Comparison of ENCODE assay signal across 8 cellular contexts in the genomic region with DNA sequence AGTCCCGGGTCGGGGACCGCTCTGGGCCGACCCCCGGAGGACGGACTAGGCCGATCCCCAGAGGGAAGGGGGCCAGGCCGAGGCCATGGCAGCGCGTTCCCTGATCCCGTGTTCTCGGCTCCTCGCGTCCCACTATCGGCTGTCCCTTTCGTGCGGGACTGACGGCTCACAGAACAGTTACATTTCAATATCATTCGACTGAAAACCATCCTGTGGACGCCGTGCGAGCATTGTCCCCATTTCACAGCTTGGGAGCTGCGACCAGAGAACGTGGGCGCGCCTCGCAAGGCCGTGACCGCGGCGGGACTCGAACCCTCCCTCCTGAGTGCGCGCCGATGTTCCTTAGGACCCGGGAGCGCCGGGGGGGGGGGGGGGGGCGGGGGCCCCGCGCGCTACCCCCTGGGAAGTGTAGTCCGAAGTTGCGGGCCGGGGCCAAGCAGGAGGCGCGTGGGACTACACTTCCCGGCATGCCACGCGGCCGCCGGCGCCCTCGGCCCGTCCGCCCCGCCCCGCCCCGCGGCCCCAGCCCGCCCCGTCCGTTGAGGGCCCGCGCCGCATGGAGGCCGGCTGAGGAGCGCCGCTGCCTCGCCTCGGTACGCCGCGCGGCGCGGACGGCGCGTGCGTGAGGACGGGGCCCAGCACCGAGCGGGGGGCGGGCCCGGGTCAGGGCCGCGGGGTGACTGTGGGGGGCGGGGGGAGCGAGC. TPM values are rescaled to one million over a fixed set of nuclear protein-coding genes. Genes with fewer than 3 reads are reported as not detected.
DNase-seq lines count a peak whose midpoint lies in the region; ATAC-seq, FAIRE-seq and TF ChIP-seq lines count a peak whose summit lies in the region.

A gene with protein sequence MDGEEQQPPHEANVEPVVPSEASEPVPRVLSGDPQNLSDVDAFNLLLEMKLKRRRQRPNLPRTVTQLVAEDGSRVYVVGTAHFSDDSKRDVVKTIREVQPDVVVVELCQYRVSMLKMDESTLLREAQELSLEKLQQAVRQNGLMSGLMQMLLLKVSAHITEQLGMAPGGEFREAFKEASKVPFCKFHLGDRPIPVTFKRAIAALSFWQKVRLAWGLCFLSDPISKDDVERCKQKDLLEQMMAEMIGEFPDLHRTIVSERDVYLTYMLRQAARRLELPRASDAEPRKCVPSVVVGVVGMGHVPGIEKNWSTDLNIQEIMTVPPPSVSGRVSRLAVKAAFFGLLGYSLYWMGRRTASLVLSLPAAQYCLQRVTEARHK (plus strand): TSS at position 530 of the 704 bp plus-strand sequence. CDS start 7,148 bp downstream, outside the sequence.

- H3K9me3 ChIP-seq in H1 (ENCODE audit: insufficient read depth in 2 of 2, low read depth in 1 of 2, low read length in 1 of 2) (no peaks in the 10 kb centered on the region), mesenchymal stem cell (ENCODE audit: control insufficient read depth, low read length) (no peaks in the 10 kb centered on the region)

- peak within 1 kb of the TSS; percentile 95 for H3K27ac Mint-ChIP-seq in activated CD8-positive, alpha-beta memory T cell treated with anti-CD3 and anti-CD28 coated beads, Interleukin-2, amount 10 ng/mL, durations not matched to agents 7 days and 5 days

- no peaks in the 10 kb centered on the region for H3K9me3 Mint-ChIP-seq in activated CD8-positive, alpha-beta memory T cell treated with anti-CD3 and anti-CD28 coated beads, Interleukin-2, amount 10 ng/mL, durations not matched to agents 7 days and 5 days (ENCODE audit: low read depth)

- no peaks in the 10 kb centered on the region for H3K36me3 ChIP-seq in H1 (ENCODE audit: control insufficient read depth in 2 of 4, insufficient read depth in 4 of 4, low read length in 3 of 4)
- peaks cover 4 to 9% of the 10 kb centered on the region in 2 experiments for H3K36me3 ChIP-seq in mesenchymal stem cell (ENCODE audit: control insufficient read depth in 1 of 2, insufficient read depth in 2 of 2, low read depth in 1 of 2, low read length in 2 of 2)

- POLR2A ChIA-PET in H1 (lab: Charles Lee; ENCODE audit: partially characterized antibody), result interaction anchor here (1.0 to 1.3 kb wide), 3 partner anchors 15 to 23 kb away, joined by 3 to 4 read pairs (median 4); partner anchors contain the start of gene PANX2

- TF ChIP-seq POLR2A in H1 (IDR thresholded peaks at IDR 0.05; ENCODE audit: control extremely low read depth in 1 of 2, low read depth in 2 of 2, low read length in 2 of 2), result no peak

- H2AFZ ChIP-seq in H1 (ENCODE audit: low read length) (peak within 1 kb of the TSS; percentile 97), mesenchymal stem cell (ENCODE audit: low read depth, low read length) (peak within 1 kb of the TSS; percentile 88)

- H2AK5ac ChIP-seq in H1 (ENCODE audit: low read depth, low read length) (no peak within 1 kb of the TSS), mesenchymal stem cell (ENCODE audit: low read length, severe bottlenecking) (no peak within 1 kb of the TSS)

- peak within 1 kb of the TSS; percentile 95 for H3K4me3 Mint-ChIP-seq in activated CD8-positive, alpha-beta memory T cell treated with anti-CD3 and anti-CD28 coated beads, Interleukin-2, amount 10 ng/mL, durations not matched to agents 7 days and 5 days

- ATAC-seq in HG03175 (IDR thresholded peaks at IDR 0.05; ENCODE audit: unreplicated experiment) (peak; percentile 42), GM18517 (IDR thresholded peaks at IDR 0.05; ENCODE audit: unreplicated experiment) (no peak)
- peak; percentile 68 for ATAC-seq in activated CD8-positive, alpha-beta memory T cell treated with anti-CD3 and anti-CD28 coated beads, Interleukin-2, amount 10 ng/mL, durations not matched to agents 7 days and 5 days

- H3K56ac ChIP-seq in H1 (replicated peaks; ENCODE audit: insufficient read length, low read depth, low read length), result no peak within 1 kb of the TSS

- H3K4ac ChIP-seq in H1 (replicated peaks; ENCODE audit: insufficient read length, low read depth, low read length), result no peak within 1 kb of the TSS
- peak within 1 kb of the TSS; percentile 91 to 98 for H3K4ac ChIP-seq in mesenchymal stem cell (ENCODE audit: low read depth in 1 of 2, low read length in 2 of 2)

- peaks cover 35% of the 10 kb centered on the region for H3K4me1 Mint-ChIP-seq in activated CD8-positive, alpha-beta memory T cell treated with anti-CD3 and anti-CD28 coated beads, Interleukin-2, amount 10 ng/mL, durations not matched to agents 7 days and 5 days

- H3K14ac ChIP-seq in H1 (ENCODE audit: insufficient read length) (no peak within 1 kb of the TSS), mesenchymal stem cell (ENCODE audit: low read length in 2 of 2) (peak within 1 kb of the TSS in 1 of 2 experiments; percentile 85)

- CTCF ChIA-PET in activated CD8-positive, alpha-beta memory T cell treated with anti-CD3 and anti-CD28 coated beads, Interleukin-2, amount 10 ng/mL, durations not matched to agents 7 days and 5 days (lab: Charles Lee), result interaction anchor here (1.3 kb wide), 1 partner anchor 14 kb away, joined by 5 read pairs; no protein-coding TSS in a partner anchor
- CTCF ChIA-PET in H1 (lab: Charles Lee; ENCODE audit: partially characterized antibody), result interaction anchor here (0.6 to 1.1 kb wide), 2 partner anchors 20 to 43 kb away, joined by 3 read pairs; no protein-coding TSS in a partner anchor

- H3K4me3 ChIP-seq in H1 (ENCODE audit: extremely low read depth in 1 of 4, insufficient read depth in 2 of 4, low read depth in 3 of 4, low read length in 4 of 4) (peak within 1 kb of the TSS; percentile 45 to 87 (median 56)), mesenchymal stem cell (ENCODE audit: insufficient read depth in 1 of 2, low read depth in 1 of 2, low read length in 2 of 2) (peak within 1 kb of the TSS; percentile 79 to 84)

- H3K27ac ChIP-seq in H1 (ENCODE audit: low read depth, low read length) (no peak within 1 kb of the TSS), mesenchymal stem cell (ENCODE audit: low read length, poor library complexity, severe bottlenecking) (no peak within 1 kb of the TSS)

- H3K79me1 ChIP-seq in H1 (ENCODE audit: low read depth, low read length) (peaks cover 6% of the 10 kb centered on the region; the same call in 1 of the 2 replicates), mesenchymal stem cell (replicated peaks; ENCODE audit: low read length, poor library complexity, severe bottlenecking) (peaks cover 16% of the 10 kb centered on the region)

- H4K5ac ChIP-seq in H1 (ENCODE audit: insufficient read length, low read depth, low read length), result no peak within 1 kb of the TSS

- peaks cover 0 to 13% (median 5%) of the 10 kb centered on the region in 4 experiments; a peak in 3 of 7 replicates for H3K27me3 ChIP-seq in H1 (replicated peaks in 1 of 4; ENCODE audit: control insufficient read depth in 3 of 4, extremely low read depth in 1 of 4, insufficient read depth in 3 of 4, low read length in 3 of 4)
- no peaks in the 10 kb centered on the region for H3K27me3 ChIP-seq in mesenchymal stem cell (ENCODE audit: control insufficient read depth in 1 of 2, insufficient read depth in 1 of 2, low read length in 2 of 2)

- peak within 1 kb of the TSS; percentile 28 for H2BK120ac ChIP-seq in H1 (replicated peaks; ENCODE audit: low read depth, low read length)
- peak within 1 kb of the TSS; percentile 77 for H2BK120ac ChIP-seq in mesenchymal stem cell (ENCODE audit: low read depth, low read length)

- peak within 1 kb of the TSS; percentile 73 for H4K91ac ChIP-seq in H1 (replicated peaks; ENCODE audit: insufficient read length, low read length)
- peak within 1 kb of the TSS; percentile 95 for H4K91ac ChIP-seq in mesenchymal stem cell (ENCODE audit: low read length)

- WGBS in H1 (ENCODE audit: extremely low coverage in 1 of 2, insufficient coverage in 1 of 2, insufficient read length in 1 of 2, insufficient replicate concordance in 2 of 2, low coverage in 1 of 2, low lambda C conversion rate in 2 of 2, missing lambda C conversion rate in 1 of 2), 2 experiments, result 3% methylated on average over 26 of the region's 90 CpGs; no CpG with 5 or more reads in 1 of the 2 experiments
- WGBS in mesenchymal stem cell, result 14% methylated on average over 35 of the region's 90 CpGs

- TF ChIP-seq CTCF in GM10266 (IDR thresholded peaks at IDR 0.05; ENCODE audit: control insufficient read depth, insufficient read depth, low read depth, missing control alignments) (no peak), H1 (IDR thresholded peaks at IDR 0.05; ENCODE audit: control extremely low read depth in 1 of 3, insufficient read depth in 1 of 3, low read depth in 1 of 3, low read length in 3 of 3) (no peak)

- H4K20me1 ChIP-seq in H1 (replicated peaks in 1 of 2; ENCODE audit: control insufficient read depth in 1 of 2, insufficient read depth in 2 of 2, low read length in 2 of 2), result peaks cover 12 to 20% of the 10 kb centered on the region in 2 experiments

- H2BK15ac ChIP-seq in H1 (ENCODE audit: low read length) (peak within 1 kb of the TSS; percentile 53; the same call in 1 of the 2 replicates), mesenchymal stem cell (ENCODE audit: low read depth, poor library complexity, severe bottlenecking) (peak within 1 kb of the TSS; percentile 97)

- H3K36me3 Mint-ChIP-seq in activated CD8-positive, alpha-beta memory T cell treated with anti-CD3 and anti-CD28 coated beads, Interleukin-2, amount 10 ng/mL, durations not matched to agents 7 days and 5 days, result peaks cover 7% of the 10 kb centered on the region

- DNase-seq in GM10266 (ENCODE audit: extremely low spot score) (peak; percentile 99), NOMO-1 treated with dmso at 0.1 percent for 144 hours (lab: John Stamatoyannopoulos, UW; ENCODE audit: unreplicated experiment) (peak; percentile 77), H1 (ENCODE audit: low read depth in 1 of 2, low spot score in 2 of 2) (peak; percentile 44 to 86), mesenchymal stem cell (peak; percentile 87)
- peak; percentile 92 for DNase-seq in activated CD8-positive, alpha-beta memory T cell treated with anti-CD3 and anti-CD28 coated beads, Interleukin-2, amount 10 ng/mL, durations not matched to agents 7 days and 5 days
- DNase-seq in stimulated activated CD4-positive, alpha-beta T cell treated with anti-CD3 and anti-CD28 coated beads, TNF-alpha, amount 100 ng/mL, for 48 hours (ENCODE audit: low read depth in 3 of 3), result peak; percentile 80 to 89 (median 83)

- H3K23me2 ChIP-seq in H1 (ENCODE audit: low read depth, low read length), result peaks cover 8% of the 10 kb centered on the region; the same call in 1 of the 2 replicates

- H3K4me1 ChIP-seq in H1 (replicated peaks in 1 of 4; ENCODE audit: control insufficient read depth in 3 of 4, insufficient read depth in 4 of 4, low read length in 3 of 4) (peaks cover 2 to 25% (median 15%) of the 10 kb centered on the region in 4 experiments; a peak in 6 of 7 replicates), mesenchymal stem cell (ENCODE audit: control insufficient read depth, insufficient read depth, low read depth, low read length) (peaks cover 43% of the 10 kb centered on the region)

- H3K18ac ChIP-seq in H1 (ENCODE audit: extremely low read depth, low read length) (no peak within 1 kb of the TSS; the same call in none of the 2 replicates), mesenchymal stem cell (ENCODE audit: low read depth in 1 of 2, low read length in 2 of 2) (peak within 1 kb of the TSS; percentile 79 to 98)

- no peak for TF ChIP-seq RAD21 in H1 (IDR thresholded peaks at IDR 0.05 in 1 of 2, conservative IDR thresholded peaks at IDR 0.05 in 1 of 2; ENCODE audit: low read depth in 2 of 2, low read length in 2 of 2)

- peak within 1 kb of the TSS; percentile 82 to 99 for H3K4me2 ChIP-seq in H1 (ENCODE audit: insufficient read depth in 1 of 2, low read depth in 2 of 2, low read length in 2 of 2)
- H3K4me2 ChIP-seq in mesenchymal stem cell (ENCODE audit: low read length, poor library complexity, severe bottlenecking), result peak within 1 kb of the TSS; percentile 89

- peaks cover 0 to 4% of the 10 kb centered on the region in 2 experiments; a peak in 1 of 4 replicates for H3K79me2 ChIP-seq in H1 (ENCODE audit: control insufficient read depth in 1 of 2, insufficient read depth in 2 of 2, low read length in 2 of 2)

- H2BK5ac ChIP-seq in H1 (ENCODE audit: low read depth, low read length) (peak within 1 kb of the TSS; percentile 35; the same call in 1 of the 2 replicates), mesenchymal stem cell (ENCODE audit: low read depth, low read length, poor library complexity, severe bottlenecking) (no peak within 1 kb of the TSS)

- H4K8ac ChIP-seq in H1 (ENCODE audit: extremely low read depth, insufficient read depth, low read length) (peak within 1 kb of the TSS; percentile 43; the same call in 1 of the 2 replicates), mesenchymal stem cell (ENCODE audit: low read length) (peak within 1 kb of the TSS; percentile 100)

- peak within 1 kb of the TSS in 2 of 4 experiments; percentile 30 to 83; a peak in 2 of 7 replicates for H3K9ac ChIP-seq in H1 (replicated peaks in 1 of 4; ENCODE audit: extremely low read depth in 1 of 4, low read depth in 3 of 4, low read length in 3 of 4)
- peak within 1 kb of the TSS; percentile 90 for H3K9ac ChIP-seq in mesenchymal stem cell (ENCODE audit: low read length)

- H2BK20ac ChIP-seq in H1 (ENCODE audit: low read length), result 0 out of 2 replicates have a peak within 1 kb of the TSS, but pooled peaks have one; percentile 9

- no peak for FAIRE-seq in H1 (lab: Jason Lieb, UNC)

- H2BK12ac ChIP-seq in H1 (ENCODE audit: low read depth, low read length) (peak within 1 kb of the TSS; percentile 80; the same call in 1 of the 2 replicates), mesenchymal stem cell (ENCODE audit: low read length in 2 of 2) (peak within 1 kb of the TSS; percentile 90 to 97)

- H3K23ac ChIP-seq in H1 (ENCODE audit: insufficient read length) (no peak within 1 kb of the TSS), mesenchymal stem cell (ENCODE audit: low read length in 2 of 2) (peak within 1 kb of the TSS in 1 of 2 experiments; percentile 73)

- no peak for TF ChIP-seq EP300 in H1 (IDR thresholded peaks at IDR 0.05; ENCODE audit: borderline replicate concordance in 1 of 2, low read depth in 2 of 2, low read length in 2 of 2)

- H3K27me3 Mint-ChIP-seq in activated CD8-positive, alpha-beta memory T cell treated with anti-CD3 and anti-CD28 coated beads, Interleukin-2, amount 10 ng/mL, durations not matched to agents 7 days and 5 days, result no peaks in the 10 kb centered on the region

RNA-seq across cellular contexts. Expression of the gene that starts here (rescaled TPM):
- 100 to 1,000 TPM; 141 to 177 TPM for total RNA-seq in activated CD8-positive, alpha-beta memory T cell treated with anti-CD3 and anti-CD28 coated beads, Interleukin-2, amount 10 ng/mL, durations not matched to agents 7 days and 5 days
- 57.5 and 60.0 TPM in 2 replicates for total RNA-seq in H1 (2021; fragmentation: NEBNext Ultra II Directional; extraction: Animal tissue kit (Norgen Biotek cat#: 25700))
- polyA plus RNA-seq in H1 (2011; rRNA removed), result 44.2 and 88.8 TPM in 2 replicates
- polyA plus RNA-seq in H1 (2011; cell fraction: cytosol; rRNA removed), result 59.7 TPM
- polyA plus RNA-seq in H1 (2011; cell fraction: nucleus; rRNA removed), result 170 TPM
- polyA plus RNA-seq in H1 (2012, experiment 1 of 2), result 38.3 to 63.0 TPM (median 60.8 TPM) in 4 replicates
- polyA plus RNA-seq in H1 (2012, experiment 2 of 2), result 46.4 TPM
- polyA plus RNA-seq in H1 (2013, experiment 1 of 2), result 46.6 TPM
- 45.5 TPM for polyA plus RNA-seq in H1 (2013, experiment 2 of 2)
- polyA minus RNA-seq in H1 (2011; rRNA and poly(A)+ RNA removed), result 17.2 and 19.0 TPM in 2 replicates
- polyA minus RNA-seq in H1 (2011; cell fraction: cytosol; rRNA and poly(A)+ RNA removed), result 23.3 TPM
- 30.3 TPM for polyA minus RNA-seq in H1 (2011; cell fraction: nucleus; rRNA and poly(A)+ RNA removed)
- 28.4 TPM for polyA plus RNA-seq in mesenchymal stem cell (2013, experiment 1 of 2)
- polyA plus RNA-seq in mesenchymal stem cell (2013, experiment 2 of 2), result 27.7 TPM
